ENCODE assay signal across 22 cellular contexts in genomic region chr7:120138497-120138896, GRCh38.
"Had no signal": no experiment of that assay in that cellular context is flagged by ENCODE, and none has a peak within 500 bp of the region (broad histone marks: within the 10 kb centered on the region; RNA-seq: fewer than 3 reads in every experiment).

No MANE protein-coding gene starts in this region.

- H3K27me3 ChIP-seq: dorsolateral prefrontal cortex, esophagus muscularis mucosa, foreskin keratinocyte, gastroesophageal sphincter, heart left ventricle, hepatocyte, left lung had no signal

- H3K4me1 Mint-ChIP-seq: immature natural killer cell; mesothelial cell of epicardium; naive thymus-derived CD4-positive, alpha-beta T cell had no signal

- DNase-seq: dermis blood vessel endothelial cell; dorsolateral prefrontal cortex; effector CD4-positive, alpha-beta T cell; effector memory CD4-positive, alpha-beta T cell; foreskin keratinocyte; heart left ventricle; hypothalamus; immature natural killer cell; islet precursor cell; kidney; left cardiac atrium; left lung; left ventricle myocardium superior; lower lobe of right lung; mesenchymal stem cell; mucosa of descending colon; naive thymus-derived CD4-positive, alpha-beta T cell had no signal

- ATAC-seq: foreskin keratinocyte; gastroesophageal sphincter; heart left ventricle; left cardiac atrium; left lung; left ventricle myocardium superior; lower lobe of right lung; mucosa of descending colon; naive thymus-derived CD4-positive, alpha-beta T cell had no signal

- H3K27ac Mint-ChIP-seq: immature natural killer cell; mesothelial cell of epicardium; naive thymus-derived CD4-positive, alpha-beta T cell had no signal

- H3K27ac ChIP-seq: coronary artery, dorsolateral prefrontal cortex, esophagus muscularis mucosa, foreskin keratinocyte, gastroesophageal sphincter, heart left ventricle, hepatocyte, left lung, lower lobe of right lung had no signal

- H3K36me3 ChIP-seq: esophagus muscularis mucosa, gastroesophageal sphincter, heart left ventricle, left lung, lower lobe of right lung had no signal

- H3K36me3 Mint-ChIP-seq: immature natural killer cell; mesothelial cell of epicardium; naive thymus-derived CD4-positive, alpha-beta T cell had no signal

- H2AFZ ChIP-seq: hepatocyte had no signal

- H3K27me3 Mint-ChIP-seq: naive thymus-derived CD4-positive, alpha-beta T cell had no signal

- H3K4me3 Mint-ChIP-seq: immature natural killer cell; mesothelial cell of epicardium; naive thymus-derived CD4-positive, alpha-beta T cell had no signal

- H3K4me2 ChIP-seq: hepatocyte had no signal

- H3K4me3 ChIP-seq: coronary artery, dorsolateral prefrontal cortex, esophagus muscularis mucosa, gastroesophageal sphincter, heart left ventricle, hepatocyte, left lung, lower lobe of right lung, mucosa of descending colon had no signal

- H3K9me3 ChIP-seq: esophagus muscularis mucosa, gastroesophageal sphincter, lower lobe of right lung, mucosa of descending colon had no signal

- H3K79me2 ChIP-seq: hepatocyte had no signal

- H3K4me1 ChIP-seq: esophagus muscularis mucosa, foreskin keratinocyte, gastroesophageal sphincter, heart left ventricle, left lung, lower lobe of right lung had no signal
